ENCODE assay signal across 8 cellular contexts in the genomic region with DNA sequence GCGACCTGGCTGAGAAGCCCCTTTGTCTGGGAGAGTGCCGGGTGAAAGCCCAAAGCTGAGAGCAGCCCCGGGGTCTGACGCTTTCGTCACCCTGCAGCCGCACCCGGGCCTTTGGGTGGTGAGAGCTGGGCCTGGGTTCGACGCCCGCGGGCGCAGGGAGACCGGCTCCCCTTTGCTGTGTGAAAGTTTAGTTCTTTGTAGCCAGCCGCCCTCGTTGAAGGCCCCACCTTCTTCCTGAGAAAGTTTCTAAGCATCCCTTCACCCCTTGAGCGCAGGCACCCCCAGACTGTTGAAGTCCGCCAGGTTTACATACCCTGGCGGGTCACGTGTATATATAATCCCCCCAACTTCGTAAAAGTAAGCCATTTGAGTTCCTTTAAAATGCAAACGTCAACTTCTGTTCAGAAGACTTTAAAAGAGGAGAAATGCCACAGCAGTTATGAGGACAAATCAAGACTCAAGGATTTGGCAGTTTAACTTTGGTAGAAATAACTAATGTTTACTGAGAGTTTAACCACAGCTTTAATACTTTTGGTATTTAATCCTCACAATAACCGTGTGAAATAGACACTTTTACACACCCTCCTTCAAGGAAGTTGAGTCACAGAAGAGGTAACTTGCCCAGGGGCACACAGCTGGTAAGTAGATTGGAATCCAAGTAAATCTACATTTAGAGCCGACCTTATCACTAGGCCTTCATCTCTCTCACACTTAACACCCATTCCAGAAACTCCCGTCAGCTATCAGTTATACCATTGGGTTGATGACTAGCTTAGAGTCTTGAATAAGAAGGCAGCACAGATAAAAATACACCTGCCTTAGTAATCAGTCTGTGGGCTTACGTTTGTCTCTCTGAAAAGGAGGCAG. TPM values are rescaled to one million over a fixed set of nuclear protein-coding genes. Genes with fewer than 3 reads are reported as not detected.
DNase-seq lines count a peak whose midpoint lies in the region; ATAC-seq and TF ChIP-seq lines count a peak whose summit lies in the region.

No MANE protein-coding gene starts in this region.

- ATAC-seq in left lung (peak; percentile 16), HG02970 (IDR thresholded peaks at IDR 0.05; ENCODE audit: low FRiP score, unreplicated experiment) (no peak)

- H3K4me1 ChIP-seq in left lung = peaks cover 0 to 43% of the 10 kb centered on the region in 2 donors
- H3K4me1 ChIP-seq in thymus (ENCODE audit: control insufficient read depth, insufficient read depth, low read length) = peaks cover 12% of the 10 kb centered on the region

- H3K4me3 ChIP-seq in HL-60 (replicated peaks; ENCODE audit: insufficient read depth, low read length) (peak overlapping the region; percentile 11), astrocyte of the cerebellum (ENCODE audit: low read depth, low read length) (peak overlapping the region; percentile 62), left lung (peak overlapping the region; percentile 68 to 78), thymus (ENCODE audit: low read length) (peak overlapping the region; percentile 55)

- H3K9me3 ChIP-seq in left lung (no peaks in the 10 kb centered on the region), thymus (ENCODE audit: control insufficient read depth) (no peaks in the 10 kb centered on the region)

- in situ Hi-C loops in astrocyte of the cerebellum (cut with HindIII; ENCODE audit: low sequenced_read_pairs) = no loop called here

- DNase-seq in HL-60 (ENCODE audit: low read depth in 1 of 2, low spot score in 1 of 2) (no peak), astrocyte of the cerebellum (ENCODE audit: low read depth) (no peak), left lung (no peak), KG1 (lab: John Stamatoyannopoulos, UW) (no peak), NCI-H2081 (lab: John Stamatoyannopoulos, UW) (no peak)

- TF ChIP-seq CTCF in C4-2B (conservative IDR thresholded peaks at IDR 0.05) (no peak), HL-60 (IDR thresholded peaks at IDR 0.05; ENCODE audit: insufficient read depth, low read length) (no peak), astrocyte of the cerebellum (IDR thresholded peaks at IDR 0.05; ENCODE audit: low read depth, low read length, missing control alignments) (no peak), left lung (IDR thresholded peaks at IDR 0.05) (no peak)

- H3K36me3 ChIP-seq in left lung (no peaks in the 10 kb centered on the region), thymus (ENCODE audit: control insufficient read depth, insufficient read depth) (no peaks in the 10 kb centered on the region)

- H3K27me3 ChIP-seq in HL-60 (ENCODE audit: insufficient read depth, poor library complexity, severe bottlenecking) (peaks cover 34% of the 10 kb centered on the region), left lung (no peaks in the 10 kb centered on the region), thymus (ENCODE audit: control insufficient read depth, insufficient read depth) (no peaks in the 10 kb centered on the region)

- H3K27ac ChIP-seq in C4-2B = peak overlapping the region; percentile 91
- H3K27ac ChIP-seq in HL-60 (replicated peaks) = no peak overlapping the region
- peak overlapping the region; percentile 90 to 91 for H3K27ac ChIP-seq in left lung
- H3K27ac ChIP-seq in thymus (ENCODE audit: low read depth) = peak overlapping the region; percentile 47

- 29% methylated on average over 25 of the region's 25 CpGs for WGBS in thymus

- intact Hi-C loops in left lung (cut with DNase I) = no loop called here

RNA-seq across cellular contexts. Expression of gene MBOAT2, which starts 1.1 kb away (rescaled TPM):
- 10 to 100 TPM; 32.7 to 32.9 TPM for total RNA-seq in left lung
- 6.0 TPM for polyA plus RNA-seq in thymus

Comparison
In these comparisons a context has a peak if more than half of its experiments do, and no peak if none do; other contexts are left out.
1. H3K4me3 ChIP-seq: peak in every context shown above with its lines; median percentile 73 in left lung; 62 in astrocyte of the cerebellum; 55 in thymus; 11 in HL-60.